Comparison of ENCODE assay signal across 18 cellular contexts in genomic region chr19:34309368-34310138, GRCh38. TPM values are rescaled to one million over a fixed set of nuclear protein-coding genes. Genes with fewer than 3 reads are reported as not detected.
DNase-seq lines count a peak whose midpoint lies in the region; ATAC-seq, FAIRE-seq and TF ChIP-seq lines count a peak whose summit lies in the region.
"Had no signal": no experiment of that assay in that cellular context is flagged by ENCODE, and none has a peak within 500 bp of the region (broad histone marks: within the 10 kb centered on the region; RNA-seq: fewer than 3 reads in every experiment).

No MANE protein-coding gene starts in this region.

- peak overlapping the region in 6 of 7 donors; percentile 34 to 69 (median 46) for H3K4me3 Mint-ChIP-seq in CD8-positive, alpha-beta memory T cell
- H3K4me3 Mint-ChIP-seq in T-helper 17 cell, result peak overlapping the region; percentile 64
- peak overlapping the region; percentile 4 for H3K4me3 Mint-ChIP-seq in glutamatergic neuron (ENCODE audit: unreplicated experiment)
- peak overlapping the region; percentile 65 for H3K4me3 Mint-ChIP-seq in stimulated activated effector memory CD8-positive, alpha-beta T cell treated with anti-CD3 and anti-CD28 coated beads, Interleukin-12 subunit alpha, Interleukin-12 subunit beta, amount 100 ng/mL, for 72 hours
- H3K4me3 Mint-ChIP-seq: endodermal cell had no signal

- peaks cover 36 to 61% (median 48%) of the 10 kb centered on the region in 3 donors for H3K4me1 Mint-ChIP-seq in CD8-positive, alpha-beta memory T cell
- peaks cover 44% of the 10 kb centered on the region for H3K4me1 Mint-ChIP-seq in T-helper 17 cell
- H3K4me1 Mint-ChIP-seq in glutamatergic neuron (ENCODE audit: low read depth, unreplicated experiment), result peaks cover 23% of the 10 kb centered on the region
- peaks cover 57% of the 10 kb centered on the region for H3K4me1 Mint-ChIP-seq in stimulated activated effector memory CD8-positive, alpha-beta T cell treated with anti-CD3 and anti-CD28 coated beads, Interleukin-12 subunit alpha, Interleukin-12 subunit beta, amount 100 ng/mL, for 72 hours
- H3K4me1 Mint-ChIP-seq: endodermal cell had no signal

- no peak for DNase-seq in CD8-positive, alpha-beta memory T cell
- no peak for DNase-seq in T-helper 17 cell
- DNase-seq in glutamatergic neuron, result no peak
- no peak for DNase-seq in stimulated activated effector memory CD8-positive, alpha-beta T cell treated with anti-CD3 and anti-CD28 coated beads, Interleukin-12 subunit alpha, Interleukin-12 subunit beta, amount 100 ng/mL, for 72 hours (ENCODE audit: low spot score in 2 of 2)
- no peak for DNase-seq in HEK293T (ENCODE audit: extremely low spot score)
- no peak for DNase-seq in upper lobe of right lung
- DNase-seq in HTR-8/SVneo (ENCODE audit: insufficient read length, low spot score), result no peak
- DNase-seq: activated CD4-positive, CD25-positive, alpha-beta regulatory T cell treated with anti-CD3 and anti-CD28 coated beads, Interleukin-2, amount 50 U/mL, for 72 hours; endodermal cell; foreskin keratinocyte; GDM1; NCI-H1436 had no signal

- H3K36me3 ChIP-seq in CD8-positive, alpha-beta memory T cell (ENCODE audit: insufficient read depth, low read length), result no peaks in the 10 kb centered on the region
- no peaks in the 10 kb centered on the region for H3K36me3 ChIP-seq in upper lobe of right lung

- no peaks in the 10 kb centered on the region for H3K9me3 ChIP-seq in CD8-positive, alpha-beta memory T cell (ENCODE audit: low read length)
- H3K9me3 ChIP-seq in T-helper 17 cell (ENCODE audit: control insufficient read depth, low read length, poor library complexity, severe bottlenecking) (no peaks in the 10 kb centered on the region), upper lobe of right lung (no peaks in the 10 kb centered on the region)

- no peaks in the 10 kb centered on the region for H3K27me3 Mint-ChIP-seq in CD8-positive, alpha-beta memory T cell
- no peaks in the 10 kb centered on the region for H3K27me3 Mint-ChIP-seq in T-helper 17 cell
- no peaks in the 10 kb centered on the region for H3K27me3 Mint-ChIP-seq in glutamatergic neuron (ENCODE audit: unreplicated experiment)

- no peaks in the 10 kb centered on the region for H3K9me3 Mint-ChIP-seq in CD8-positive, alpha-beta memory T cell
- peaks cover 2% of the 10 kb centered on the region for H3K9me3 Mint-ChIP-seq in glutamatergic neuron (ENCODE audit: unreplicated experiment)
- no peaks in the 10 kb centered on the region for H3K9me3 Mint-ChIP-seq in stimulated activated effector memory CD8-positive, alpha-beta T cell treated with anti-CD3 and anti-CD28 coated beads, Interleukin-12 subunit alpha, Interleukin-12 subunit beta, amount 100 ng/mL, for 72 hours
- H3K9me3 Mint-ChIP-seq: activated T-helper 2 cell treated with anti-CD3 and anti-CD28 coated beads, Interferon-gamma antibody, Interleukin-2, Interleukin-4, amounts not matched to agents 10 μg/mL and 5 μg/mL and 100 μg/mL, durations not matched to agents 14 hours and 24 hours and 36 hours; endodermal cell had no signal

- H3K4me3 ChIP-seq in CD8-positive, alpha-beta memory T cell (ENCODE audit: low read length), result no peak overlapping the region
- no peak overlapping the region for H3K4me3 ChIP-seq in upper lobe of right lung

- ATAC-seq in T-helper 17 cell, result no peak
- no peak for ATAC-seq in stimulated activated effector memory CD8-positive, alpha-beta T cell treated with anti-CD3 and anti-CD28 coated beads, Interleukin-12 subunit alpha, Interleukin-12 subunit beta, amount 100 ng/mL, for 72 hours
- no peak for ATAC-seq in upper lobe of right lung

- no peak for FAIRE-seq in HTR-8/SVneo (lab: Jason Lieb, UNC)
- FAIRE-seq: bronchial epithelial cell, H1, keratinocyte, urothelium cell line had no signal

- H3K27ac ChIP-seq in CD8-positive, alpha-beta memory T cell (ENCODE audit: low read depth, low read length), result no peak overlapping the region
- H3K27ac ChIP-seq in upper lobe of right lung, result no peak overlapping the region
- H3K27ac ChIP-seq: foreskin keratinocyte, KMS-11 had no signal

- intact Hi-C loops in upper lobe of right lung (cut with DNase I), result no loop called here

- no peak for TF ChIP-seq CTCF in glutamatergic neuron (IDR thresholded peaks at IDR 0.05; ENCODE audit: partially characterized antibody, unreplicated experiment)
- no peak for TF ChIP-seq CTCF in upper lobe of right lung (IDR thresholded peaks at IDR 0.05)

- CTCF ChIA-PET in CD8-positive, alpha-beta memory T cell (lab: Charles Lee), result interaction anchor here (0.6 kb wide), 1 partner anchor 658 kb away, joined by 3 read pairs; no protein-coding TSS in a partner anchor
- CTCF ChIA-PET in HEK293T (lab: Yijun Ruan, JAX), result no interaction called here

- peaks cover 41% of the 10 kb centered on the region for H3K4me1 ChIP-seq in CD8-positive, alpha-beta memory T cell (ENCODE audit: insufficient read depth, low read length)
- peaks cover 25% of the 10 kb centered on the region for H3K4me1 ChIP-seq in upper lobe of right lung

- POLR2A ChIA-PET in CD8-positive, alpha-beta memory T cell (lab: Charles Lee), result interaction anchor here (0.6 kb wide), 1 partner anchor 9 kb away, joined by 3 read pairs; no protein-coding TSS in a partner anchor
- POLR2A ChIA-PET in HEK293T (lab: Yijun Ruan, JAX), result no interaction called here

- H3K27me3 ChIP-seq in CD8-positive, alpha-beta memory T cell (ENCODE audit: insufficient read depth, low read length, poor library complexity, severe bottlenecking), result no peaks in the 10 kb centered on the region
- no peaks in the 10 kb centered on the region for H3K27me3 ChIP-seq in upper lobe of right lung
- H3K27me3 ChIP-seq: foreskin keratinocyte had no signal

- H3K27ac Mint-ChIP-seq in CD8-positive, alpha-beta memory T cell, result peak overlapping the region; percentile 29 to 99 (median 94)
- H3K27ac Mint-ChIP-seq in T-helper 17 cell (peak overlapping the region; percentile 100), glutamatergic neuron (ENCODE audit: unreplicated experiment) (no peak overlapping the region)
- H3K27ac Mint-ChIP-seq in stimulated activated effector memory CD8-positive, alpha-beta T cell treated with anti-CD3 and anti-CD28 coated beads, Interleukin-12 subunit alpha, Interleukin-12 subunit beta, amount 100 ng/mL, for 72 hours, result peak overlapping the region; percentile 97
- H3K27ac Mint-ChIP-seq: activated T-helper 2 cell treated with anti-CD3 and anti-CD28 coated beads, Interferon-gamma antibody, Interleukin-2, Interleukin-4, amounts not matched to agents 10 μg/mL and 5 μg/mL and 100 μg/mL, durations not matched to agents 14 hours and 24 hours and 36 hours had no signal

- H3K36me3 Mint-ChIP-seq in CD8-positive, alpha-beta memory T cell, result peaks cover 0 to 29% (median 13%) of the 10 kb centered on the region in 3 donors
- H3K36me3 Mint-ChIP-seq in T-helper 17 cell (ENCODE audit: low read depth), result peaks cover 3% of the 10 kb centered on the region
- H3K36me3 Mint-ChIP-seq in glutamatergic neuron (ENCODE audit: unreplicated experiment), result no peaks in the 10 kb centered on the region
- peaks cover 20% of the 10 kb centered on the region for H3K36me3 Mint-ChIP-seq in stimulated activated effector memory CD8-positive, alpha-beta T cell treated with anti-CD3 and anti-CD28 coated beads, Interleukin-12 subunit alpha, Interleukin-12 subunit beta, amount 100 ng/mL, for 72 hours

TF ChIP-seq in HEK293T, 16 proteins besides CTCF, POLR2A, EP300 and RAD21:
- no peak for TF ChIP-seq ARNT (IDR thresholded peaks at IDR 0.05)
- TF ChIP-seq ELF4 (IDR thresholded peaks at IDR 0.05), result no peak
- no peak for TF ChIP-seq ZNF384 (IDR thresholded peaks at IDR 0.05)
- no peak for TF ChIP-seq L3MBTL2 (conservative IDR thresholded peaks at IDR 0.05)
- no peak for TF ChIP-seq SUZ12 (IDR thresholded peaks at IDR 0.05)
- no peak for TF ChIP-seq SP1 (IDR thresholded peaks at IDR 0.05)
- no peak for TF ChIP-seq PKNOX1 (IDR thresholded peaks at IDR 0.05)
- TF ChIP-seq BHLHE40 (IDR thresholded peaks at IDR 0.05; ENCODE audit: borderline replicate concordance), result no peak
- no peak for TF ChIP-seq LEF1 (IDR thresholded peaks at IDR 0.05; ENCODE audit: borderline replicate concordance)
- no peak for TF ChIP-seq CTBP1 (IDR thresholded peaks at IDR 0.05; ENCODE audit: borderline replicate concordance)
- TF ChIP-seq TARDBP (IDR thresholded peaks at IDR 0.05), result no peak

RNA-seq across cellular contexts. Expression of gene GARRE1, which starts 55.2 kb away (rescaled TPM):
- 10 to 100 TPM; 12.1 to 13.5 TPM for total RNA-seq in CD8-positive, alpha-beta memory T cell
- 6.1 TPM for polyA plus RNA-seq in CD8-positive, alpha-beta memory T cell
- total RNA-seq in T-helper 17 cell, result 10 to 100 TPM; 34.4 to 43.6 TPM
- total RNA-seq in glutamatergic neuron (ENCODE audit: unreplicated experiment), result 34.4 TPM
- 41.3 TPM for total RNA-seq in upper lobe of right lung

RNA-seq across cellular contexts. Expression of gene GPI, which starts 55.4 kb away (rescaled TPM):
- 100 to 1,000 TPM; 478 to 484 TPM for total RNA-seq in CD8-positive, alpha-beta memory T cell
- 213 TPM for polyA plus RNA-seq in CD8-positive, alpha-beta memory T cell
- 100 to 1,000 TPM; 109 to 122 TPM for total RNA-seq in T-helper 17 cell
- total RNA-seq in glutamatergic neuron (ENCODE audit: unreplicated experiment), result 213 TPM
- 144 TPM for total RNA-seq in upper lobe of right lung

Comparison
In these comparisons a context has a peak if more than half of its experiments do, and no peak if none do; other contexts are left out.
1. H3K4me3 Mint-ChIP-seq: peak in every context shown above with its lines; median percentile 65 in stimulated activated effector memory CD8-positive, alpha-beta T cell treated with anti-CD3 and anti-CD28 coated beads, Interleukin-12 subunit alpha, Interleukin-12 subunit beta, amount 100 ng/mL, for 72 hours; 64 in T-helper 17 cell; 46 in CD8-positive, alpha-beta memory T cell; 4 in glutamatergic neuron.